1 cellular context compared by ENCODE assay signal in the genomic region with DNA sequence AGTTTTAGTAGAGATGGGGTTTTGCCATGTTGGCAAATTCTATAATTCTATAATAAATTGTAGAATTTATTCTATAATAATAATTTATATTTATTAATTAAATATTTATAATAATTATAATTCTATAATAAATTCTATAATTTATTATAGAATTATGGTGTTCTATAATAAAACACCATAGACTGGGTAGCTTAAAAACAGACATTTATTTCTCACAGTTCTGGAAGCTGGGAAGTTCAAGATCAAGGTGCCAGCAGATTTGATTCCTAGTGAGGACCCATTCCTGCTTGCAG.
TF ChIP-seq lines count a peak whose summit lies in the region.

No MANE protein-coding gene starts in this region.

TF ChIP-seq in IMR-90, 13 proteins besides CTCF, POLR2A, EP300 and RAD21 (continued from another document):
- TF ChIP-seq MAZ (IDR thresholded peaks at IDR 0.05; ENCODE audit: borderline replicate concordance, low read depth, low read length) (no peak), CHD1 (IDR thresholded peaks at IDR 0.05; ENCODE audit: low read depth, low read length) (no peak), MAFK (IDR thresholded peaks at IDR 0.05; ENCODE audit: low read depth, low read length) (no peak), FOS (IDR thresholded peaks at IDR 0.05; ENCODE audit: low read depth, low read length) (no peak), BHLHE40 (IDR thresholded peaks at IDR 0.05; ENCODE audit: low read depth, low read length) (no peak), MXI1 (IDR thresholded peaks at IDR 0.05; ENCODE audit: borderline replicate concordance, low read depth, low read length) (no peak), RFX5 (IDR thresholded peaks at IDR 0.05; ENCODE audit: low read depth, low read length) (no peak)
- TF ChIP-seq, protein P1, sequence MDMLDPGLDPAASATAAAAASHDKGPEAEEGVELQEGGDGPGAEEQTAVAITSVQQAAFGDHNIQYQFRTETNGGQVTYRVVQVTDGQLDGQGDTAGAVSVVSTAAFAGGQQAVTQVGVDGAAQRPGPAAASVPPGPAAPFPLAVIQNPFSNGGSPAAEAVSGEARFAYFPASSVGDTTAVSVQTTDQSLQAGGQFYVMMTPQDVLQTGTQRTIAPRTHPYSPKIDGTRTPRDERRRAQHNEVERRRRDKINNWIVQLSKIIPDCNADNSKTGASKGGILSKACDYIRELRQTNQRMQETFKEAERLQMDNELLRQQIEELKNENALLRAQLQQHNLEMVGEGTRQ (IDR thresholded peaks at IDR 0.05; ENCODE audit: low read depth, low read length) = no peak
